ENCODE assay signal across 8 cellular contexts in the genomic region with DNA sequence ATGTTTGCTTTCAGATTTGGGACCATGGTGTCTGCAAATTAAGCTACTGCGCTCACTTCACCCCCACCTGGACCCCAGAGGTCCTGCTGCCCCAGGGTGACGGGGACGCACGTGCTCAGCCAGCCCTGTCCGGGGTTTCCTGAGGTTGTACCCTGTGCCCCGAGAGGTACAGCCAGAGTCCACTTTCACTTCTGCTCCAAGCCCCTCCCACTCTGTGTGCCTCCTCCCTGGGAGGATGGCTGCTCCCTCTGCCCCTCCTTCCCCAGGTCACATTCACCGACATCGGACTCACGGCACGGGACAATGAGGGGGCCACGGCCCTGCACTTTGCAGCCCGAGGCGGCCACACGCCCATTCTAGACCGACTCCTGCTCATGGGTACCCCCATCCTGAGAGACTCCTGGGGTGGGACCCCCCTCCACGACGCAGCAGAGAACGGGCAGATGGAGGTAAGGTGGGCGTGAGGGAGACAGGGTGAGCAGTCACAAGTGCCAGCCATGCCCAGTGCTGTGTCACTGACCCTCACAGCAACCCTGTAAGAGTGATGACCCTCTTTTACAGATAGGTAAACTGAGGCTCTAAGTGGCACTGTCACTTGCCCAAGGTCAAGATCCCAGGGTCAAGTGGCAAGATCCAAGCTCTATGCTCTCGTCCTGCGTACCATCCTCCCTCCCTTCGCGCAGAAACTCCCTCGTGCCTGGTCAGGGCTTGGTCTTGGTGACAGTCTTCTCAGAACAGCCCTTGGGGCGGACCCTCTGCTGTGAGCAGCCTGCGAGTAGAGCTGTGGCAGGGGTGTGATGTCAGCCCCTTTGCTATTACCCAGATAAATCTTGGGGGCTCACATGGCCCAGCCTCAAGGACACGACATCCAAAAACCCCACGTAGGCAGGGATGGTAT. TPM values are rescaled to one million over a fixed set of nuclear protein-coding genes. Genes with fewer than 3 reads are reported as not detected.
DNase-seq lines count a peak whose midpoint lies in the region; ATAC-seq and TF ChIP-seq lines count a peak whose summit lies in the region.

No MANE protein-coding gene starts in this region.

- H3K9me2 ChIP-seq in Karpas-422 (replicated peaks; ENCODE audit: insufficient read depth, low read length): no peaks in the 10 kb centered on the region
- H3K9me2 ChIP-seq in hepatocyte (replicated peaks; ENCODE audit: insufficient read depth): no peaks in the 10 kb centered on the region

- H3K9me3 ChIP-seq in Karpas-422 (ENCODE audit: low read length) (peaks cover 9% of the 10 kb centered on the region; the same call in 1 of the 2 replicates), hepatocyte (ENCODE audit: low read depth) (peaks cover 8% of the 10 kb centered on the region)

- H3K79me2 ChIP-seq in Karpas-422 (ENCODE audit: low read length) (no peaks in the 10 kb centered on the region), hepatocyte (no peaks in the 10 kb centered on the region)

- H3K4me2 ChIP-seq in Karpas-422 (ENCODE audit: low read depth, low read length, poor library complexity, severe bottlenecking) (peak overlapping the region; percentile 70), hepatocyte (no peak overlapping the region)

- peak overlapping the region; percentile 57 for H3K4me3 ChIP-seq in Karpas-422 (ENCODE audit: low read length)
- no peak overlapping the region for H3K4me3 ChIP-seq in hepatocyte

- H3K27ac ChIP-seq in Karpas-422 (ENCODE audit: low read length): no peak overlapping the region
- no peak overlapping the region for H3K27ac ChIP-seq in hepatocyte

- H3K4me1 ChIP-seq in Karpas-422 (ENCODE audit: low read length) (peaks cover 33% of the 10 kb centered on the region), hepatocyte (ENCODE audit: insufficient read depth) (no peaks in the 10 kb centered on the region)

- H2AFZ ChIP-seq in Karpas-422 (ENCODE audit: low read length) (peak overlapping the region; percentile 98; the same call in 1 of the 2 replicates), hepatocyte (no peak overlapping the region)

- no peak for TF ChIP-seq CTCF in hepatocyte (IDR thresholded peaks at IDR 0.05; ENCODE audit: poor library complexity)

- WGBS in hepatocyte (ENCODE audit: low lambda C conversion rate, missing lambda C conversion rate): 93% methylated on average over 28 of the region's 28 CpGs

- H3K36me3 ChIP-seq in Karpas-422 (ENCODE audit: insufficient read depth, low read length) (no peaks in the 10 kb centered on the region), hepatocyte (replicated peaks; ENCODE audit: insufficient read depth, low read depth) (no peaks in the 10 kb centered on the region)

- H3K9ac ChIP-seq in Karpas-422 (ENCODE audit: low read length): peak overlapping the region; percentile 64; the same call in 1 of the 2 replicates

- ATAC-seq in GM19468 (IDR thresholded peaks at IDR 0.05; ENCODE audit: extremely low read depth, unreplicated experiment) (peak; percentile 45), HG03280 (IDR thresholded peaks at IDR 0.05; ENCODE audit: unreplicated experiment) (no peak)

- H3K27me3 ChIP-seq in Karpas-422 (ENCODE audit: low read length) (no peaks in the 10 kb centered on the region), hepatocyte (no peaks in the 10 kb centered on the region)

- H4K20me1 ChIP-seq in Karpas-422 (ENCODE audit: insufficient read depth, low read depth, low read length) (no peaks in the 10 kb centered on the region), hepatocyte (ENCODE audit: insufficient read depth, poor library complexity, severe bottlenecking) (no peaks in the 10 kb centered on the region)

- DNase-seq in ELF-1 (ENCODE audit: low read depth, low spot score) (peak; percentile 36), Karpas-422 (peak; percentile 88), hepatocyte (ENCODE audit: low spot score) (peak; percentile 7), NCI-H510A (lab: John Stamatoyannopoulos, UW) (no peak), middle frontal gyrus (ENCODE audit: extremely low spot score, low spot score) (no peak), NCI-H1694 (lab: John Stamatoyannopoulos, UW) (no peak)

RNA-seq across cellular contexts. Expression of gene ESPNL, which starts 7.6 kb away (rescaled TPM):
- 1.0 TPM in 2 replicates for total RNA-seq in Karpas-422 (2014; rRNA removed; shearing (Covaris generic); ENCODE audit: low replicate concordance)
- total RNA-seq in hepatocyte: 0.27 and 0.36 TPM in 2 replicates
- 0.62 TPM in 1 of 2 replicates, not detected in the other for polyA plus RNA-seq in hepatocyte

RNA-seq across cellular contexts. Expression of gene KLHL30, which starts 30.7 kb away (rescaled TPM):
- total RNA-seq in Karpas-422 (2014; rRNA removed; shearing (Covaris generic); ENCODE audit: low replicate concordance): not detected in 2 replicates
- total RNA-seq in hepatocyte: not detected in 2 replicates
- polyA plus RNA-seq in hepatocyte: 0.15 TPM in 1 of 2 replicates, not detected in the other

RNA-seq across cellular contexts. Expression of gene SCLY, which starts 47.0 kb away (rescaled TPM):
- 20.5 and 48.0 TPM in 2 replicates for total RNA-seq in Karpas-422 (2014; rRNA removed; shearing (Covaris generic); ENCODE audit: low replicate concordance)
- 12.7 and 16.5 TPM in 2 replicates for total RNA-seq in hepatocyte
- polyA plus RNA-seq in hepatocyte: 21.1 and 21.3 TPM in 2 replicates

RNA-seq across cellular contexts. Expression of gene ERFE, which starts 51.0 kb away (rescaled TPM):
- 2.8 and 4.1 TPM in 2 replicates for total RNA-seq in Karpas-422 (2014; rRNA removed; shearing (Covaris generic); ENCODE audit: low replicate concordance)
- total RNA-seq in hepatocyte: 0.27 TPM in 1 of 2 replicates, not detected in the other
- polyA plus RNA-seq in hepatocyte: 0.30 and 1.6 TPM in 2 replicates

Comparison
In these comparisons a context has a peak if more than half of its experiments do, and no peak if none do; other contexts are left out.
1. DNase-seq: peak in ELF-1 (single experiment), Karpas-422 (single experiment) and hepatocyte (single experiment); none in NCI-H510A (single experiment), middle frontal gyrus (single experiment) and NCI-H1694 (single experiment).